In genomic region chr4:42642136-42642797, GRCh38 we compare ENCODE assay signal across 1 cellular context.
TF ChIP-seq lines count a peak whose summit lies in the region.

No MANE protein-coding gene starts in this region.

TF ChIP-seq in GM23338, 12 proteins besides CTCF, POLR2A, EP300 and RAD21 (continued from another document):
- no peak for TF ChIP-seq ZNF462 (CRISPR knock-in tag; IDR thresholded peaks at IDR 0.05)
- TF ChIP-seq JUNB (IDR thresholded peaks at IDR 0.05; ENCODE audit: unreplicated experiment): no peak
- no peak for TF ChIP-seq NANOG (IDR thresholded peaks at IDR 0.05; ENCODE audit: borderline replicate concordance)
- no peak for TF ChIP-seq POLR2AphosphoS5 (IDR thresholded peaks at IDR 0.05; ENCODE audit: low read depth)
- TF ChIP-seq CREB1 (CRISPR knock-in tag; IDR thresholded peaks at IDR 0.05; ENCODE audit: low read depth): no peak
- no peak for TF ChIP-seq STAT1 (IDR thresholded peaks at IDR 0.05; ENCODE audit: unreplicated experiment)
- TF ChIP-seq EZH2 (IDR thresholded peaks at IDR 0.05; ENCODE audit: low read depth, unreplicated experiment): no peak
- TF ChIP-seq ZNF114 (CRISPR knock-in tag; IDR thresholded peaks at IDR 0.05): no peak
- no peak for TF ChIP-seq EZH2phosphoT487 (IDR thresholded peaks at IDR 0.05; ENCODE audit: unreplicated experiment)
- TF ChIP-seq REST (IDR thresholded peaks at IDR 0.05; ENCODE audit: unreplicated experiment): no peak
